Comparison of ENCODE assay signal across 13 cellular contexts in genomic region chr2:226837787-226838603, GRCh38. TPM values are rescaled to one million over a fixed set of nuclear protein-coding genes. Genes with fewer than 3 reads are reported as not detected.
A peak's percentile ranks its signal among the peaks of the same experiment; 100 is the strongest.
DNase-seq lines count a peak whose midpoint lies in the region; ATAC-seq and TF ChIP-seq lines count a peak whose summit lies in the region.
"Had no signal": no experiment of that assay in that cellular context is flagged by ENCODE, and none has a peak within 500 bp of the region (broad histone marks: within the 10 kb centered on the region; RNA-seq: fewer than 3 reads in every experiment).

No MANE protein-coding gene starts in this region.

- H3K9me3 Mint-ChIP-seq in activated T-helper 2 cell treated with anti-CD3 and anti-CD28 coated beads, Interferon-gamma antibody, Interleukin-2, Interleukin-4, amounts not matched to agents 10 μg/mL and 5 μg/mL and 100 μg/mL, durations not matched to agents 14 hours and 24 hours and 36 hours: peaks cover 11% of the 10 kb centered on the region
- H3K9me3 Mint-ChIP-seq in neural crest cell (peaks cover 4% of the 10 kb centered on the region), endothelial cell (ENCODE audit: unreplicated experiment) (no peaks in the 10 kb centered on the region)

- peaks cover 56% of the 10 kb centered on the region for H3K4me1 Mint-ChIP-seq in activated T-helper 2 cell treated with anti-CD3 and anti-CD28 coated beads, Interferon-gamma antibody, Interleukin-2, Interleukin-4, amounts not matched to agents 10 μg/mL and 5 μg/mL and 100 μg/mL, durations not matched to agents 14 hours and 24 hours and 36 hours (ENCODE audit: low read depth)
- H3K4me1 Mint-ChIP-seq in neural crest cell (peaks cover 32% of the 10 kb centered on the region), endothelial cell (ENCODE audit: unreplicated experiment) (peaks cover 9% of the 10 kb centered on the region)

- peak overlapping the region; percentile 92 for H3K4me3 Mint-ChIP-seq in activated T-helper 2 cell treated with anti-CD3 and anti-CD28 coated beads, Interferon-gamma antibody, Interleukin-2, Interleukin-4, amounts not matched to agents 10 μg/mL and 5 μg/mL and 100 μg/mL, durations not matched to agents 14 hours and 24 hours and 36 hours (ENCODE audit: low read depth)
- peak overlapping the region; percentile 91 for H3K4me3 Mint-ChIP-seq in neural crest cell
- H3K4me3 Mint-ChIP-seq in endothelial cell (ENCODE audit: unreplicated experiment): no peak overlapping the region

- TF ChIP-seq CTCF in neural crest cell (conservative IDR thresholded peaks at IDR 0.05): no peak
- no peak for TF ChIP-seq CTCF in endothelial cell (IDR thresholded peaks at IDR 0.05; ENCODE audit: unreplicated experiment)

- peak; percentile 40 for DNase-seq in DMS 273 (lab: John Stamatoyannopoulos, UW; ENCODE audit: unreplicated experiment)
- DNase-seq in DMS 273 treated with DMSO at 0.1 percent for 48 hours (lab: John Stamatoyannopoulos, UW): no peak
- DNase-seq in Jurkat, Clone E6-1 (ENCODE audit: low read depth, low spot score): peak; percentile 41
- DNase-seq in activated T-helper 2 cell treated with anti-CD3 and anti-CD28 coated beads, Interferon-gamma antibody, Interleukin-2, Interleukin-4, amounts not matched to agents 10 μg/mL and 5 μg/mL and 100 μg/mL, durations not matched to agents 14 hours and 24 hours and 36 hours (ENCODE audit: low spot score): no peak
- DNase-seq in neural crest cell (ENCODE audit: low read depth, low spot score): no peak
- no peak for DNase-seq in endothelial cell (ENCODE audit: low spot score)
- DNase-seq in DMS153 (lab: John Stamatoyannopoulos, UW): no peak
- DNase-seq: activated CD4-positive, alpha-beta T cell treated with anti-CD3 and anti-CD28 coated beads, Interleukin-2, amount 50 U/mL, for 4 hours; caudate nucleus; gastrocnemius medialis; NCI-H1417; substantia nigra had no signal

- intact Hi-C loops in activated T-helper 2 cell treated with anti-CD3 and anti-CD28 coated beads, Interferon-gamma antibody, Interleukin-2, Interleukin-4, amounts not matched to agents 10 μg/mL and 5 μg/mL and 100 μg/mL, durations not matched to agents 14 hours and 24 hours and 36 hours (cut with micrococcal nuclease): loop anchor here (2.0 to 5.0 kb wide), 6 partner anchors 47 to 1911 kb away; no protein-coding TSS in a partner anchor

- no peaks in the 10 kb centered on the region for H3K27me3 Mint-ChIP-seq in activated T-helper 2 cell treated with anti-CD3 and anti-CD28 coated beads, Interferon-gamma antibody, Interleukin-2, Interleukin-4, amounts not matched to agents 10 μg/mL and 5 μg/mL and 100 μg/mL, durations not matched to agents 14 hours and 24 hours and 36 hours (ENCODE audit: low read depth)
- H3K27me3 Mint-ChIP-seq in neural crest cell (ENCODE audit: low read depth): no peaks in the 10 kb centered on the region
- H3K27me3 Mint-ChIP-seq in endothelial cell (ENCODE audit: unreplicated experiment): no peaks in the 10 kb centered on the region

- H3K36me3 Mint-ChIP-seq in activated T-helper 2 cell treated with anti-CD3 and anti-CD28 coated beads, Interferon-gamma antibody, Interleukin-2, Interleukin-4, amounts not matched to agents 10 μg/mL and 5 μg/mL and 100 μg/mL, durations not matched to agents 14 hours and 24 hours and 36 hours (ENCODE audit: low read depth): peaks cover 62% of the 10 kb centered on the region
- H3K36me3 Mint-ChIP-seq in neural crest cell (ENCODE audit: low read depth) (peaks cover 22% of the 10 kb centered on the region), endothelial cell (ENCODE audit: low read depth, unreplicated experiment) (no peaks in the 10 kb centered on the region)

- no peak for ATAC-seq in HG02610 (IDR thresholded peaks at IDR 0.05; ENCODE audit: unreplicated experiment)
- ATAC-seq: gastrocnemius medialis had no signal

- peak overlapping the region; percentile 98 for H3K27ac Mint-ChIP-seq in activated T-helper 2 cell treated with anti-CD3 and anti-CD28 coated beads, Interferon-gamma antibody, Interleukin-2, Interleukin-4, amounts not matched to agents 10 μg/mL and 5 μg/mL and 100 μg/mL, durations not matched to agents 14 hours and 24 hours and 36 hours
- no peak overlapping the region for H3K27ac Mint-ChIP-seq in neural crest cell (ENCODE audit: unreplicated experiment)
- no peak overlapping the region for H3K27ac Mint-ChIP-seq in endothelial cell (ENCODE audit: unreplicated experiment)

- peak overlapping the region; percentile 93 for H3K4me3 ChIP-seq in Jurkat, Clone E6-1 (ENCODE audit: low read length)

RNA-seq across cellular contexts. Expression of gene RHBDD1, which starts 2.1 kb away (rescaled TPM):
- polyA plus RNA-seq in Jurkat, Clone E6-1 (2012; ENCODE audit: insufficient read depth, insufficient read length): 24.1 TPM
- total RNA-seq in activated T-helper 2 cell treated with anti-CD3 and anti-CD28 coated beads, Interferon-gamma antibody, Interleukin-2, Interleukin-4, amounts not matched to agents 10 μg/mL and 5 μg/mL and 100 μg/mL, durations not matched to agents 14 hours and 24 hours and 36 hours: 40.9 and 42.2 TPM in 2 replicates
- 34.3 and 39.7 TPM in 2 replicates for total RNA-seq in neural crest cell
- 21.9 TPM for total RNA-seq in endothelial cell (ENCODE audit: unreplicated experiment)

RNA-seq across cellular contexts. Expression of gene IRS1, which starts 38.4 kb away (rescaled TPM):
- 6.7 TPM for polyA plus RNA-seq in Jurkat, Clone E6-1 (2012; ENCODE audit: insufficient read depth, insufficient read length)
- total RNA-seq in activated T-helper 2 cell treated with anti-CD3 and anti-CD28 coated beads, Interferon-gamma antibody, Interleukin-2, Interleukin-4, amounts not matched to agents 10 μg/mL and 5 μg/mL and 100 μg/mL, durations not matched to agents 14 hours and 24 hours and 36 hours: 1.9 and 3.1 TPM in 2 replicates
- total RNA-seq in neural crest cell (14.8 and 15.1 TPM in 2 replicates), endothelial cell (ENCODE audit: unreplicated experiment) (0.72 TPM)

Comparison
In these comparisons a context has a peak if more than half of its experiments do, and no peak if none do; other contexts are left out.
1. DNase-seq: peak in DMS 273 (single experiment) and Jurkat, Clone E6-1 (single experiment); none in DMS 273 treated with DMSO at 0.1 percent for 48 hours (single experiment), activated T-helper 2 cell treated with anti-CD3 and anti-CD28 coated beads, Interferon-gamma antibody, Interleukin-2, Interleukin-4, amounts not matched to agents 10 μg/mL and 5 μg/mL and 100 μg/mL, durations not matched to agents 14 hours and 24 hours and 36 hours (single experiment), neural crest cell (single experiment), endothelial cell (single experiment) and DMS153 (single experiment).